Comparison of ENCODE assay signal across 12 cellular contexts in genomic region chr2:61356958-61357350, GRCh38.
DNase-seq lines count a peak whose midpoint lies in the region; ATAC-seq and TF ChIP-seq lines count a peak whose summit lies in the region.
"Had no signal": no experiment of that assay in that cellular context is flagged by ENCODE, and none has a peak within 500 bp of the region (broad histone marks: within the 10 kb centered on the region; RNA-seq: fewer than 3 reads in every experiment).

No MANE protein-coding gene starts in this region.

- DNase-seq in CD14-positive monocyte (ENCODE audit: low spot score), result no peak
- peak; percentile 46 for DNase-seq in LHCN-M2 (ENCODE audit: low read depth)
- no peak for DNase-seq in chondrocyte (ENCODE audit: low spot score)
- no peak for DNase-seq in natural killer cell
- DNase-seq in CD1c-positive myeloid dendritic cell (ENCODE audit: extremely low spot score), result no peak
- DNase-seq in stimulated activated CD4-positive, alpha-beta T cell treated with anti-CD3 and anti-CD28 coated beads, Interleukin-4, amount 100 ng/mL, for 24 hours, result no peak
- DNase-seq in NCI-H187 treated with DMSO at 0.1 percent for 48 hours (lab: John Stamatoyannopoulos, UW), result no peak
- DNase-seq: activated CD4-positive, alpha-beta T cell treated with anti-CD3 and anti-CD28 coated beads for 48 hours; activated gamma-delta T cell; effector CD4-positive, alpha-beta T cell; NCI-H510A had no signal

- peaks cover 0 to 3% (median 0%) of the 10 kb centered on the region in 3 donors for H3K27me3 Mint-ChIP-seq in CD14-positive monocyte (ENCODE audit: low read depth in 3 of 3)
- H3K27me3 Mint-ChIP-seq in chondrocyte (ENCODE audit: low read depth), result no peaks in the 10 kb centered on the region
- no peaks in the 10 kb centered on the region for H3K27me3 Mint-ChIP-seq in natural killer cell (ENCODE audit: low read depth in 2 of 2)

- no peak for TF ChIP-seq CTCF in CD14-positive monocyte (IDR thresholded peaks at IDR 0.05)
- no peak for TF ChIP-seq CTCF in chondrocyte (IDR thresholded peaks at IDR 0.05)
- TF ChIP-seq CTCF in natural killer cell (IDR thresholded peaks at IDR 0.05), result no peak

- H3K27ac Mint-ChIP-seq in CD14-positive monocyte (peak overlapping the region in 4 of 7 donors; percentile 40 to 88 (median 69)), chondrocyte (ENCODE audit: unreplicated experiment) (peak overlapping the region; percentile 32), natural killer cell (peak overlapping the region; percentile 49 to 54)

- ATAC-seq in natural killer cell, result no peak
- no peak for ATAC-seq in GM21717 (IDR thresholded peaks at IDR 0.05; ENCODE audit: unreplicated experiment)

- H3K36me3 Mint-ChIP-seq in CD14-positive monocyte (peaks cover 34 to 47% of the 10 kb centered on the region in 2 donors), chondrocyte (ENCODE audit: low read depth) (peaks cover 16% of the 10 kb centered on the region), natural killer cell (peaks cover 10% of the 10 kb centered on the region)

- no peak overlapping the region for H3K4me3 Mint-ChIP-seq in CD14-positive monocyte
- H3K4me3 Mint-ChIP-seq in chondrocyte (ENCODE audit: unreplicated experiment), result no peak overlapping the region
- H3K4me3 Mint-ChIP-seq in natural killer cell, result no peak overlapping the region

- H3K4me1 Mint-ChIP-seq in CD14-positive monocyte (peaks cover 35% of the 10 kb centered on the region), chondrocyte (ENCODE audit: low read depth) (peaks cover 46% of the 10 kb centered on the region), natural killer cell (peaks cover 33 to 57% of the 10 kb centered on the region in 2 donors)

- intact Hi-C loops in CD14-positive monocyte (cut with micrococcal nuclease) (no loop called here), natural killer cell (cut with micrococcal nuclease) (no loop called here)

- H3K9me3 Mint-ChIP-seq in CD14-positive monocyte, result peaks cover 0 to 6% (median 3%) of the 10 kb centered on the region in 7 donors
- H3K9me3 Mint-ChIP-seq in chondrocyte (ENCODE audit: low read depth), result peaks cover 13% of the 10 kb centered on the region
- H3K9me3 Mint-ChIP-seq in natural killer cell, result peaks cover 4 to 6% of the 10 kb centered on the region in 2 donors
